ENCODE assay signal across 23 cellular contexts in genomic region chr9:84513473-84513872, GRCh38.
"Had no signal": no experiment of that assay in that cellular context is flagged by ENCODE, and none has a peak within 500 bp of the region (broad histone marks: within the 10 kb centered on the region; RNA-seq: fewer than 3 reads in every experiment).

No MANE protein-coding gene starts in this region.

- DNase-seq: activated CD4-positive, alpha-beta T cell treated with anti-CD3 and anti-CD28 coated beads, Interleukin-2, amount 50 U/mL, for 1 hour; activated CD4-positive, CD25-positive, alpha-beta regulatory T cell treated with anti-CD3 and anti-CD28 coated beads, Interleukin-2, amount 50 U/mL, for 72 hours; activated CD8-positive, alpha-beta T cell treated with anti-CD3 and anti-CD28 coated beads, Interleukin-2, amount 10 ng/mL, durations not matched to agents 7 days and 5 days; activated gamma-delta T cell; aorta; brain microvascular endothelial cell; endodermal cell; heart left ventricle; mesenchymal stem cell; mucosa of descending colon; occipital lobe; retina; spleen; stimulated activated CD4-positive, alpha-beta T cell treated with anti-CD3 and anti-CD28 coated beads, Interleukin-4, amount 100 ng/mL, for 1 hour; stimulated activated naive CD4-positive, alpha-beta T cell; upper lobe of left lung; WERI-Rb-1 had no signal

- H3K4me3 Mint-ChIP-seq: activated CD8-positive, alpha-beta T cell treated with anti-CD3 and anti-CD28 coated beads, Interleukin-2, amount 10 ng/mL, durations not matched to agents 7 days and 5 days; activated T-helper 1 cell treated with anti-CD3 and anti-CD28 coated beads, Interleukin-12 subunit alpha, Interleukin-12 subunit beta, Interleukin-2, Interleukin-4 antibody, amounts not matched to agents 30 ng/mL and 10 ng/mL and 1 ng/mL, durations not matched to agents 14 hours and 24 hours and 36 hours; endodermal cell; neural crest cell had no signal

- H3K4me1 Mint-ChIP-seq: neural crest cell had no signal

- H3K4me3 ChIP-seq: coronary artery, heart left ventricle, mucosa of descending colon, spleen, thoracic aorta, upper lobe of left lung had no signal

- H3K36me3 Mint-ChIP-seq: activated naive CD4-positive, alpha-beta T cell treated with anti-CD3 and anti-CD28 coated beads, Interleukin-2, amount 50 U/mL, for 72 hours had no signal

- H3K27ac Mint-ChIP-seq: activated CD8-positive, alpha-beta T cell treated with anti-CD3 and anti-CD28 coated beads, Interleukin-2, amount 10 ng/mL, durations not matched to agents 7 days and 5 days; activated T-helper 1 cell treated with anti-CD3 and anti-CD28 coated beads, Interleukin-12 subunit alpha, Interleukin-12 subunit beta, Interleukin-2, Interleukin-4 antibody, amounts not matched to agents 30 ng/mL and 10 ng/mL and 1 ng/mL, durations not matched to agents 14 hours and 24 hours and 36 hours; endodermal cell had no signal

- ATAC-seq: activated CD8-positive, alpha-beta T cell treated with anti-CD3 and anti-CD28 coated beads, Interleukin-2, amount 10 ng/mL, durations not matched to agents 7 days and 5 days; activated naive CD4-positive, alpha-beta T cell treated with anti-CD3 and anti-CD28 coated beads, Interleukin-2, amount 50 U/mL, for 72 hours; mucosa of descending colon; SK-N-SH treated with all-trans-retinoic acid at 6 μM for 48 hours had no signal
